ENCODE assay signal across 8 cellular contexts in the genomic region with DNA sequence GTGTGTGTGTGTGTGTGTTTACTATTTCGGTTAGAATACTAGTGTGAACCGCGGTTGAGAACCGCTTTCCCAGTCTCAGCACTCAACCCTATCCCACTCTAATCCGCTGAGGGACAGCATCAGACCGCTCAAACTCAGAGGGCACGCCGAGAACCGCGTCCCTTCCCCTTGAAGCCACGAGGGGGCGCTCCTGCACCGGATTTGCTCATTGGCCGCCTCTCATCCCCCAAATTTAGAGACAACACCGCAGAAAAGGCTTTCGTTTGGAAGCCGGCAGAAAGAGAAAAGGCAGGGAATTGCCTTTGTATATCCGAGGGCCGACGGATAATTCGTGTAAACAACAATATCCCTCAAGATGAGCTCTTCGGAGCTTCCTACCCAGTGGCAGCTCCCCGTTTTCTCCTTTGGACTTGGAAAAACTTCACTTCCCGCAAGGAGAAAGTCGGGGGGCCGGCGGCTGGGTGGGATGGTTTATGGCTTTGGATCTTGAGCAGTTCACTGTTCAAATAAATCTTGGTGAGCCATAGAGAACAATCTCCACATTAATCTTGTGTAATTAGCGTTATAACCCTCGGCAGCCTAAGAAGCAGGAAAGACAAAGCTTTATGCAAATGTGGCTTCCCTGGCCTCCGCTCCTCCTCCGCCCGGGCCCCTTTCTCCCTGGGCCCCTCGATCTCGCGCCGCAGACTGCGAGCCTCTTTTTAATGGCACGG.
A peak's percentile ranks its signal among the peaks of the same experiment; 100 is the strongest.
DNase-seq lines count a peak whose midpoint lies in the region; ATAC-seq lines count a peak whose summit lies in the region.

No MANE protein-coding gene starts in this region.

- ATAC-seq in GM18868 (IDR thresholded peaks at IDR 0.05; ENCODE audit: unreplicated experiment) = peak; percentile 81
- ATAC-seq in HG03108 (IDR thresholded peaks at IDR 0.05; ENCODE audit: unreplicated experiment) = peak; percentile 60

- DNase-seq in AG08396 (ENCODE audit: low spot score) (peak; percentile 89), NCI-H2171 (lab: John Stamatoyannopoulos, UW) (peak; percentile 80), cerebellum (ENCODE audit: low spot score) (peak; percentile 73), left kidney (ENCODE audit: low read depth, low spot score) (peak; percentile 86)
- DNase-seq in activated CD4-positive, CD25-positive, alpha-beta regulatory T cell treated with anti-CD3 and anti-CD28 coated beads, Interleukin-2, amount 50 U/mL, for 16 hours (ENCODE audit: low read depth, low spot score) = peak; percentile 6
- DNase-seq in stimulated activated CD4-positive, alpha-beta T cell treated with anti-CD3 and anti-CD28 coated beads, Interleukin-2, amount 100 ng/mL, for 24 hours = peak; percentile 65 to 76

Comparison
In these comparisons a context has a peak if more than half of its experiments do, and no peak if none do; other contexts are left out.
1. Peak in every context shown above with its lines: DNase-seq and ATAC-seq.
2. DNase-seq: peak in every context shown above with its lines; median percentile 89 in AG08396; 86 in left kidney; 80 in NCI-H2171; 73 in cerebellum; 70 in stimulated activated CD4-positive, alpha-beta T cell treated with anti-CD3 and anti-CD28 coated beads, Interleukin-2, amount 100 ng/mL, for 24 hours; 6 in activated CD4-positive, CD25-positive, alpha-beta regulatory T cell treated with anti-CD3 and anti-CD28 coated beads, Interleukin-2, amount 50 U/mL, for 16 hours.